8 cellular contexts compared by ENCODE assay signal in genomic region chr4:40629401-40630334, GRCh38. TPM values are rescaled to one million over a fixed set of nuclear protein-coding genes. Genes with fewer than 3 reads are reported as not detected.
DNase-seq lines count a peak whose midpoint lies in the region; ATAC-seq and TF ChIP-seq lines count a peak whose summit lies in the region.

Gene RBM47 (minus strand): TSS chr4:40629864. CDS start chr4:40438893, 190,971 bp downstream.

- peak within 1 kb of the TSS; percentile 77 for H3K4me3 Mint-ChIP-seq in activated naive CD4-positive, alpha-beta T cell treated with anti-CD3 and anti-CD28 coated beads for 36 hours

- H3K27ac Mint-ChIP-seq in activated naive CD4-positive, alpha-beta T cell treated with anti-CD3 and anti-CD28 coated beads for 36 hours = no peak within 1 kb of the TSS

- intact Hi-C loops in activated naive CD4-positive, alpha-beta T cell treated with anti-CD3 and anti-CD28 coated beads for 36 hours (cut with micrococcal nuclease) = loop anchor here (1.0 to 2.0 kb wide), 3 partner anchors 33 to 90 kb away; no protein-coding TSS in a partner anchor
- intact Hi-C loops in head of caudate nucleus (cut with DNase I) = no loop called here

- H3K9me3 Mint-ChIP-seq in activated naive CD4-positive, alpha-beta T cell treated with anti-CD3 and anti-CD28 coated beads for 36 hours = no peaks in the 10 kb centered on the region

- H3K27me3 Mint-ChIP-seq in activated naive CD4-positive, alpha-beta T cell treated with anti-CD3 and anti-CD28 coated beads for 36 hours (ENCODE audit: low read depth) = peaks cover 11% of the 10 kb centered on the region

- ATAC-seq in GM18520 (IDR thresholded peaks at IDR 0.05; ENCODE audit: unreplicated experiment) (peak; percentile 29), HG02973 (IDR thresholded peaks at IDR 0.05; ENCODE audit: unreplicated experiment) (peak; percentile 34), omental fat pad (ENCODE audit: low FRiP score) (peak; percentile 84)

- CTCF ChIA-PET in activated naive CD4-positive, alpha-beta T cell treated with anti-CD3 and anti-CD28 coated beads for 36 hours (lab: Charles Lee) = interaction anchor here (1.0 kb wide), 1 partner anchor 211 kb away, joined by 3 read pairs; no protein-coding TSS in a partner anchor

- no peak for TF ChIP-seq CTCF in omental fat pad (IDR thresholded peaks at IDR 0.05)

- peaks cover 25% of the 10 kb centered on the region for H3K4me1 Mint-ChIP-seq in activated naive CD4-positive, alpha-beta T cell treated with anti-CD3 and anti-CD28 coated beads for 36 hours (ENCODE audit: low read depth)

- DNase-seq in AG08396 (ENCODE audit: low spot score) = peak; percentile 69
- peak; percentile 50 for DNase-seq in NCI-H510A (lab: John Stamatoyannopoulos, UW)
- DNase-seq in activated naive CD4-positive, alpha-beta T cell treated with anti-CD3 and anti-CD28 coated beads for 36 hours = peak; percentile 67
- DNase-seq in head of caudate nucleus = peak in 39 of 42 donors; percentile 15 to 71 (median 43)
- DNase-seq in omental fat pad (ENCODE audit: low spot score) = no peak
- DNase-seq in NCI-H446 treated with DMSO at 0.1 percent for 48 hours (lab: John Stamatoyannopoulos, UW) = no peak

- no peaks in the 10 kb centered on the region for H3K36me3 Mint-ChIP-seq in activated naive CD4-positive, alpha-beta T cell treated with anti-CD3 and anti-CD28 coated beads for 36 hours (ENCODE audit: low read depth)

RNA-seq across cellular contexts. Expression of gene RBM47, which starts in this region (rescaled TPM):
- 1 to 10 TPM; 1.1 to 1.7 TPM for total RNA-seq in activated naive CD4-positive, alpha-beta T cell treated with anti-CD3 and anti-CD28 coated beads for 36 hours
- total RNA-seq in omental fat pad = 100 to 1,000 TPM in 1 of 4 donors, 10 to 100 TPM in 3; 51.0 to 124 (median 55.5) TPM

Comparison
In these comparisons a context has a peak if more than half of its experiments do, and no peak if none do; other contexts are left out.
1. RNA of gene RBM47 (total RNA-seq): 51.0 to 124 TPM in omental fat pad; 1.1 to 1.7 TPM in activated naive CD4-positive, alpha-beta T cell treated with anti-CD3 and anti-CD28 coated beads for 36 hours; every median in the first group is over 10 times any median in the second.
2. DNase-seq: peak in AG08396 (single experiment), NCI-H510A (single experiment), activated naive CD4-positive, alpha-beta T cell treated with anti-CD3 and anti-CD28 coated beads for 36 hours (single experiment) and head of caudate nucleus (39 of 42); none in omental fat pad (single experiment) and NCI-H446 treated with DMSO at 0.1 percent for 48 hours (single experiment).
3. ATAC-seq: peak in every context shown above with its lines; median percentile 84 in omental fat pad; 34 in HG02973; 29 in GM18520.